8 cellular contexts compared by ENCODE assay signal in the genomic region with DNA sequence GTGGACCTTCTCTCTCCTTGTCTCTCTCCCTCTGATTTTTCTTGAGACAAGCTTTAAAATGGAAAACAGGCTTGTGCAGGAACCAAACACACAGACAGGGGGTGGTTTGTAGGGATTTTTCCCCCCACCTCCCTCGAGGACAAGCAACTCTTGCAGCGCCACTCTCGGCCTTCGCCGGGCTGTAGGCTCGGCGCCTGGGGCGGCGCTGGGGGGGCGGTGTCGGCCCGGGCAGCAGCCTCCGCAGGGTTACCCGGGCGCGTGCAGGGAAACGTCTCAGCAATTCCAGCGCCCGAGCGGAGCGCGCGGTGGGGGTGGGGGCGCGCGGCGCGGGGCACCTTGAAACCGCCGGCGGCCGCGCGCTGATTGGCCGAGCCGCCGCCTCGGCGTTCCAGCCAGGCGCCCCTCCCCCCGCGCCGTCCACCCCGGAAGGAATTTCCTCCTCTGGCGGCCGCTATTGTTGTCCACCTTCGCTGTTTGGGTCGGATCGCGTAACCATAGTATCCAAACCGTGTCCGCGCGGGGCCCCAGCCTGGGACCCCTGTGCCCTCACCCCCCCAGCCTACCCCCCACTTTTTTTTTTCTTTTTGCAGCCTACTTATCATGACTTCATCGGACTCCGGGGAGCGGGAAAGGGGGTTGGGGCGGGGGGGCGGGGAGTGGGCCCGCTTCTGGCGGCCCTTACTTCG. TPM values are rescaled to one million over a fixed set of nuclear protein-coding genes. Genes with fewer than 3 reads are reported as not detected.
A peak's percentile ranks its signal among the peaks of the same experiment; 100 is the strongest.
DNase-seq lines count a peak whose midpoint lies in the region; ATAC-seq and TF ChIP-seq lines count a peak whose summit lies in the region.

No MANE protein-coding gene starts in this region.

- TF ChIP-seq CTCF in AG10803 (conservative IDR thresholded peaks at IDR 0.05; ENCODE audit: low read length): peak; percentile 24

- ATAC-seq in esophagus mucosa: peak; percentile 84

- H3K36me3 ChIP-seq in muscle layer of duodenum (ENCODE audit: control insufficient read depth in 1 of 2, insufficient read depth in 2 of 2, low read length in 2 of 2): no peaks in the 10 kb centered on the region

- peaks cover 3 to 37% of the 10 kb centered on the region in 2 donors for H3K4me1 ChIP-seq in muscle layer of duodenum (ENCODE audit: control insufficient read depth in 1 of 2, insufficient read depth in 2 of 2, low read length in 2 of 2)

- peaks cover 3% of the 10 kb centered on the region for H3K36me3 Mint-ChIP-seq in IgD-negative memory B cell

- DNase-seq in AG10803 (ENCODE audit: low read depth) (peak; percentile 89), GM19240 (ENCODE audit: insufficient read length, low spot score) (peak; percentile 62), OCI-M2 (lab: John Stamatoyannopoulos, UW; ENCODE audit: unreplicated experiment) (peak; percentile 62)
- DNase-seq in activated T-cell treated with anti-CD3 and anti-CD28 coated beads, Interleukin-2, amount 50 U/mL, for 48 hours: peak; percentile 76 to 83
- DNase-seq in stimulated activated CD8-positive, alpha-beta memory T cell treated with anti-CD3 and anti-CD28 coated beads, Interleukin-4, amount 100 ng/mL, for 48 hours: peak; percentile 86

- H3K4me3 Mint-ChIP-seq in IgD-negative memory B cell: peak overlapping the region; percentile 77 to 95 (median 94)

- H3K27me3 Mint-ChIP-seq in IgD-negative memory B cell: peaks cover 15% of the 10 kb centered on the region

- no peaks in the 10 kb centered on the region for H3K9me3 Mint-ChIP-seq in IgD-negative memory B cell

- H3K4me1 Mint-ChIP-seq in IgD-negative memory B cell: peaks cover 17 to 27% (median 18%) of the 10 kb centered on the region in 3 donors

- H3K4me3 ChIP-seq in AG10803 (ENCODE audit: low read length) (peak overlapping the region; percentile 63), muscle layer of duodenum (ENCODE audit: low read depth in 1 of 2, low read length in 2 of 2) (peak overlapping the region; percentile 74 to 79)

- no peaks in the 10 kb centered on the region for H3K27me3 ChIP-seq in muscle layer of duodenum (ENCODE audit: low read depth, low read length)

- peak overlapping the region; percentile 21 to 92 (median 85) for H3K27ac Mint-ChIP-seq in IgD-negative memory B cell

- H3K9me3 ChIP-seq in muscle layer of duodenum (ENCODE audit: control insufficient read depth in 1 of 2, low read length in 2 of 2): no peaks in the 10 kb centered on the region

- peak overlapping the region; percentile 89 for H3K27ac ChIP-seq in muscle layer of duodenum (ENCODE audit: low read length)

RNA-seq across cellular contexts. Expression of a gene that starts 59.8 kb away (rescaled TPM):
- polyA plus RNA-seq in IgD-negative memory B cell: 0.41 TPM
- 16.1 TPM for total RNA-seq in esophagus mucosa

Comparison
In these comparisons a context has a peak if more than half of its experiments do, and no peak if none do; other contexts are left out.
1. Peak in every context shown above with its lines: DNase-seq, ATAC-seq, H3K4me3 ChIP-seq and H3K27ac ChIP-seq.